1 cellular context compared by ENCODE assay signal in genomic region chr5:174419523-174420132, GRCh38.
TF ChIP-seq lines count a peak whose summit lies in the region.

No MANE protein-coding gene starts in this region.

TF ChIP-seq in HepG2, 621 proteins besides CTCF, POLR2A, EP300 and RAD21 (continued from another document and continues in another):
- TF ChIP-seq ZNF646 (CRISPR knock-in tag; IDR thresholded peaks at IDR 0.05) (no peak), ZNF878 (CRISPR knock-in tag; IDR thresholded peaks at IDR 0.05) (no peak), ZNF580 (CRISPR knock-in tag; IDR thresholded peaks at IDR 0.05; ENCODE audit: borderline replicate concordance, low read depth) (0 out of 2 replicates have a peak, but pooled peaks have one; percentile 22), ETS1 (CRISPR knock-in tag; IDR thresholded peaks at IDR 0.05) (no peak), TOE1 (CRISPR knock-in tag; IDR thresholded peaks at IDR 0.05) (no peak), FOXO4 (CRISPR knock-in tag; conservative IDR thresholded peaks at IDR 0.05) (no peak), ZNF879 (CRISPR knock-in tag; IDR thresholded peaks at IDR 0.05) (no peak), SALL1 (CRISPR knock-in tag; IDR thresholded peaks at IDR 0.05) (peak; percentile 40; the same call in 1 of the 2 replicates), MIXL1 (CRISPR knock-in tag; IDR thresholded peaks at IDR 0.05) (no peak), ZNF552 (CRISPR knock-in tag; IDR thresholded peaks at IDR 0.05; ENCODE audit: borderline replicate concordance) (no peak), ELF3 (CRISPR knock-in tag; IDR thresholded peaks at IDR 0.05) (peak; percentile 47; the same call in 1 of the 2 replicates), MXI1 (IDR thresholded peaks at IDR 0.05; ENCODE audit: borderline replicate concordance, low read depth, low read length) (no peak), GABPB1 (CRISPR knock-in tag; IDR thresholded peaks at IDR 0.05) (0 out of 2 replicates have a peak, but pooled peaks have one; percentile 28), ZSCAN12 (CRISPR knock-in tag; IDR thresholded peaks at IDR 0.05) (no peak), ZNF780A (CRISPR knock-in tag; IDR thresholded peaks at IDR 0.05) (no peak), ZMYM2 (CRISPR knock-in tag; IDR thresholded peaks at IDR 0.05) (no peak), ZNF562 (CRISPR knock-in tag; IDR thresholded peaks at IDR 0.05; ENCODE audit: borderline replicate concordance) (no peak), ZBTB43 (CRISPR knock-in tag; conservative IDR thresholded peaks at IDR 0.05) (no peak), RFX3 (CRISPR knock-in tag; IDR thresholded peaks at IDR 0.05) (no peak), RFX5 (IDR thresholded peaks at IDR 0.05; ENCODE audit: low read depth, low read length) (no peak), CHD2 (IDR thresholded peaks at IDR 0.05; ENCODE audit: low read depth, low read length) (no peak), ARID5B (CRISPR knock-in tag; IDR thresholded peaks at IDR 0.05) (peak; percentile 26; the same call in 1 of the 2 replicates), ZNF530 (CRISPR knock-in tag; IDR thresholded peaks at IDR 0.05; ENCODE audit: low read depth) (no peak), NAIF1 (CRISPR knock-in tag; IDR thresholded peaks at IDR 0.05; ENCODE audit: borderline replicate concordance) (peak; percentile 94), ZNF382 (CRISPR knock-in tag; IDR thresholded peaks at IDR 0.05; ENCODE audit: borderline replicate concordance) (no peak), WIZ (CRISPR knock-in tag; IDR thresholded peaks at IDR 0.05) (no peak), ZNF800 (CRISPR knock-in tag; IDR thresholded peaks at IDR 0.05) (no peak), TEAD3 (CRISPR knock-in tag; optimal IDR thresholded peaks at IDR 0.05; ENCODE audit: borderline replicate concordance) (peak; percentile 49), TFDP2 (CRISPR knock-in tag; IDR thresholded peaks at IDR 0.05) (no peak), ZBTB42 (CRISPR knock-in tag; IDR thresholded peaks at IDR 0.05) (no peak), PAF1 (CRISPR knock-in tag; IDR thresholded peaks at IDR 0.05) (no peak), THAP8 (CRISPR knock-in tag; IDR thresholded peaks at IDR 0.05; ENCODE audit: borderline replicate concordance) (no peak), ARHGAP35 (CRISPR knock-in tag; IDR thresholded peaks at IDR 0.05; ENCODE audit: borderline replicate concordance) (no peak), ZSCAN31 (CRISPR knock-in tag; IDR thresholded peaks at IDR 0.05; ENCODE audit: low read depth) (no peak)
